Comparison of ENCODE assay signal across 14 cellular contexts in the genomic region with DNA sequence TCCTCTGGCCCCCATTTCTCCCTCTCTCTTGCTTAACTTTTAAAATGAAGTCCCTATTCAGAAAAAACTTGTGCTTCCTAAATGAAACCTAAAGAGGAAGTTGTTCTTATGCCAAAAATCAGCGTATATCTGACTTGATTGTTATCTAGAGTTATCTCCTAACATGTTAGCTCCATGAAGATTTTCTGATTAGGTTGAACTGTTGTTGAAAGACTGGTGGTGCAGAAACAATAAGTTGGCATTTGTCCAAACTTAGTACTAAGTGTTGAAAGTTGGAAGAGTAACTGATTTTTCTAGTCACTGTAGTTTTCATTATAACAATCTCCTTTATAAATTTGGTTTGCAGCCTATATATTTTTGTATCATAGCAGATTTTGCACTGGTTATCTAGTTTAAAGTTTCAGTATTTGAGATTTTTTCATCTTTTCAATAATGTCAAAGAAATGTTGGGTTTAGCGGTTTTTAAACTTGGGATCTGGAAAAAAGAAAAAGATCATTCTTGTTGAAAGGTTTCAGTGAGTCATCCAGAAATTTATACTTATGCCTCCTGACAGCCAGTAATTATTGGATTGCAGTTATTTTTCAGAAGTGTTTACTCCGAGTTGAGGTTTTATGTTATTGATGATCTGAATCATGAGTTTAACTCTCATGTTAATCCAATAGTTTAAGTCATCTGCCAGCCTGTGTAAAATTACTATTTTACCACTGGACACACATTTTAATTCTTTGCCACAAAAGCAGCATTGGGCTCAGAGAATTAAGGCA.
DNase-seq lines count a peak whose midpoint lies in the region; ATAC-seq and TF ChIP-seq lines count a peak whose summit lies in the region.
"Had no signal": no experiment of that assay in that cellular context is flagged by ENCODE, and none has a peak within 500 bp of the region (broad histone marks: within the 10 kb centered on the region; RNA-seq: fewer than 3 reads in every experiment).

No MANE protein-coding gene starts in this region.

- DNase-seq in DMS 273 (lab: John Stamatoyannopoulos, UW; ENCODE audit: unreplicated experiment) (peak; percentile 64), DMS 273 treated with DMSO at 0.1 percent for 48 hours (lab: John Stamatoyannopoulos, UW) (no peak), LoVo (ENCODE audit: low spot score) (peak; percentile 18), glomerular visceral epithelial cell (ENCODE audit: extremely low spot score) (peak; percentile 24), NK-92 (lab: John Stamatoyannopoulos, UW; ENCODE audit: unreplicated experiment) (no peak)
- DNase-seq in stimulated activated CD4-positive, alpha-beta T cell treated with anti-CD3 and anti-CD28 coated beads, Interleukin-2, amount 100 ng/mL, for 24 hours: no peak
- DNase-seq: Caco-2, mesendoderm, NCI-H1092, NCI-H526 treated with DMSO at 0.1 percent for 48 hours, occipital lobe had no signal

- ATAC-seq in SK-N-SH treated with all-trans-retinoic acid at 6 μM for 48 hours: peak; percentile 49
- no peak for ATAC-seq in HG02610 (IDR thresholded peaks at IDR 0.05; ENCODE audit: unreplicated experiment)
- ATAC-seq: activated CD4-positive, CD25-positive, alpha-beta regulatory T cell treated with anti-CD3 and anti-CD28 coated beads, Interleukin-2, amount 50 U/mL, for 24 hours had no signal

TF ChIP-seq in SK-N-SH treated with all-trans-retinoic acid at 6 μM for 48 hours, 23 proteins besides CTCF, POLR2A, EP300 and RAD21:
- TF ChIP-seq ZNF565 (CRISPR knock-in tag; conservative IDR thresholded peaks at IDR 0.05; ENCODE audit: low read depth) (no peak), ZC3H10 (CRISPR knock-in tag; IDR thresholded peaks at IDR 0.05) (no peak), SNAI2 (CRISPR knock-in tag; IDR thresholded peaks at IDR 0.05) (no peak), ESRRG (CRISPR knock-in tag; IDR thresholded peaks at IDR 0.05) (no peak), ARNTL (CRISPR knock-in tag; IDR thresholded peaks at IDR 0.05; ENCODE audit: borderline replicate concordance, low read depth) (no peak), ISL1 (CRISPR knock-in tag; IDR thresholded peaks at IDR 0.05) (no peak), TOX (CRISPR knock-in tag; IDR thresholded peaks at IDR 0.05; ENCODE audit: borderline replicate concordance) (no peak), ZNF70 (CRISPR knock-in tag; IDR thresholded peaks at IDR 0.05) (no peak)
- TF ChIP-seq, protein P1, sequence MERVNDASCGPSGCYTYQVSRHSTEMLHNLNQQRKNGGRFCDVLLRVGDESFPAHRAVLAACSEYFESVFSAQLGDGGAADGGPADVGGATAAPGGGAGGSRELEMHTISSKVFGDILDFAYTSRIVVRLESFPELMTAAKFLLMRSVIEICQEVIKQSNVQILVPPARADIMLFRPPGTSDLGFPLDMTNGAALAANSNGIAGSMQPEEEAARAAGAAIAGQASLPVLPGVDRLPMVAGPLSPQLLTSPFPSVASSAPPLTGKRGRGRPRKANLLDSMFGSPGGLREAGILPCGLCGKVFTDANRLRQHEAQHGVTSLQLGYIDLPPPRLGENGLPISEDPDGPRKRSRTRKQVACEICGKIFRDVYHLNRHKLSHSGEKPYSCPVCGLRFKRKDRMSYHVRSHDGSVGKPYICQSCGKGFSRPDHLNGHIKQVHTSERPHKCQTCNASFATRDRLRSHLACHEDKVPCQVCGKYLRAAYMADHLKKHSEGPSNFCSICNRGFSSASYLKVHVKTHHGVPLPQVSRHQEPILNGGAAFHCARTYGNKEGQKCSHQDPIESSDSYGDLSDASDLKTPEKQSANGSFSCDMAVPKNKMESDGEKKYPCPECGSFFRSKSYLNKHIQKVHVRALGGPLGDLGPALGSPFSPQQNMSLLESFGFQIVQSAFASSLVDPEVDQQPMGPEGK (CRISPR knock-in tag; IDR thresholded peaks at IDR 0.05; ENCODE audit: borderline replicate concordance): no peak
- TF ChIP-seq, protein P2, sequence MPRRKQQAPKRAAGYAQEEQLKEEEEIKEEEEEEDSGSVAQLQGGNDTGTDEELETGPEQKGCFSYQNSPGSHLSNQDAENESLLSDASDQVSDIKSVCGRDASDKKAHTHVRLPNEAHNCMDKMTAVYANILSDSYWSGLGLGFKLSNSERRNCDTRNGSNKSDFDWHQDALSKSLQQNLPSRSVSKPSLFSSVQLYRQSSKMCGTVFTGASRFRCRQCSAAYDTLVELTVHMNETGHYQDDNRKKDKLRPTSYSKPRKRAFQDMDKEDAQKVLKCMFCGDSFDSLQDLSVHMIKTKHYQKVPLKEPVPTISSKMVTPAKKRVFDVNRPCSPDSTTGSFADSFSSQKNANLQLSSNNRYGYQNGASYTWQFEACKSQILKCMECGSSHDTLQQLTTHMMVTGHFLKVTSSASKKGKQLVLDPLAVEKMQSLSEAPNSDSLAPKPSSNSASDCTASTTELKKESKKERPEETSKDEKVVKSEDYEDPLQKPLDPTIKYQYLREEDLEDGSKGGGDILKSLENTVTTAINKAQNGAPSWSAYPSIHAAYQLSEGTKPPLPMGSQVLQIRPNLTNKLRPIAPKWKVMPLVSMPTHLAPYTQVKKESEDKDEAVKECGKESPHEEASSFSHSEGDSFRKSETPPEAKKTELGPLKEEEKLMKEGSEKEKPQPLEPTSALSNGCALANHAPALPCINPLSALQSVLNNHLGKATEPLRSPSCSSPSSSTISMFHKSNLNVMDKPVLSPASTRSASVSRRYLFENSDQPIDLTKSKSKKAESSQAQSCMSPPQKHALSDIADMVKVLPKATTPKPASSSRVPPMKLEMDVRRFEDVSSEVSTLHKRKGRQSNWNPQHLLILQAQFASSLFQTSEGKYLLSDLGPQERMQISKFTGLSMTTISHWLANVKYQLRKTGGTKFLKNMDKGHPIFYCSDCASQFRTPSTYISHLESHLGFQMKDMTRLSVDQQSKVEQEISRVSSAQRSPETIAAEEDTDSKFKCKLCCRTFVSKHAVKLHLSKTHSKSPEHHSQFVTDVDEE (CRISPR knock-in tag; IDR thresholded peaks at IDR 0.05): no peak
- TF ChIP-seq, protein P3, sequence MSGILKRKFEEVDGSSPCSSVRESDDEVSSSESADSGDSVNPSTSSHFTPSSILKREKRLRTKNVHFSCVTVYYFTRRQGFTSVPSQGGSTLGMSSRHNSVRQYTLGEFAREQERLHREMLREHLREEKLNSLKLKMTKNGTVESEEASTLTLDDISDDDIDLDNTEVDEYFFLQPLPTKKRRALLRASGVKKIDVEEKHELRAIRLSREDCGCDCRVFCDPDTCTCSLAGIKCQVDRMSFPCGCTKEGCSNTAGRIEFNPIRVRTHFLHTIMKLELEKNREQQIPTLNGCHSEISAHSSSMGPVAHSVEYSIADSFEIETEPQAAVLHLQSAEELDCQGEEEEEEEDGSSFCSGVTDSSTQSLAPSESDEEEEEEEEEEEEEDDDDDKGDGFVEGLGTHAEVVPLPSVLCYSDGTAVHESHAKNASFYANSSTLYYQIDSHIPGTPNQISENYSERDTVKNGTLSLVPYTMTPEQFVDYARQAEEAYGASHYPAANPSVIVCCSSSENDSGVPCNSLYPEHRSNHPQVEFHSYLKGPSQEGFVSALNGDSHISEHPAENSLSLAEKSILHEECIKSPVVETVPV (CRISPR knock-in tag; IDR thresholded peaks at IDR 0.05): no peak

Comparison
In these comparisons a context has a peak if more than half of its experiments do, and no peak if none do; other contexts are left out.
1. DNase-seq: peak in DMS 273 (single experiment), LoVo (single experiment) and glomerular visceral epithelial cell (single experiment); none in DMS 273 treated with DMSO at 0.1 percent for 48 hours (single experiment), NK-92 (single experiment) and stimulated activated CD4-positive, alpha-beta T cell treated with anti-CD3 and anti-CD28 coated beads, Interleukin-2, amount 100 ng/mL, for 24 hours (0 of 2).